17 cellular contexts compared by ENCODE assay signal in genomic region chr3:72485649-72486048, GRCh38. TPM values are rescaled to one million over a fixed set of nuclear protein-coding genes. Genes with fewer than 3 reads are reported as not detected.
DNase-seq lines count a peak whose midpoint lies in the region; ATAC-seq, FAIRE-seq and TF ChIP-seq lines count a peak whose summit lies in the region.
"Had no signal": no experiment of that assay in that cellular context is flagged by ENCODE, and none has a peak within 500 bp of the region (broad histone marks: within the 10 kb centered on the region; RNA-seq: fewer than 3 reads in every experiment).

No MANE protein-coding gene starts in this region.

- H3K9me3 ChIP-seq in keratinocyte (ENCODE audit: control insufficient read depth, low read depth, low read length): no peaks in the 10 kb centered on the region
- H3K9me3 ChIP-seq: pancreas had no signal

- no peak for TF ChIP-seq CTCF in keratinocyte (optimal IDR thresholded peaks at IDR 0.05 in 1 of 3, IDR thresholded peaks at IDR 0.05 in 1 of 3, conservative IDR thresholded peaks at IDR 0.05 in 1 of 3; ENCODE audit: extremely low read depth in 1 of 3, insufficient read depth in 2 of 3, low read length in 3 of 3)

- H2AFZ ChIP-seq in keratinocyte (ENCODE audit: control insufficient read depth, low read length): no peak overlapping the region

- peaks cover 17% of the 10 kb centered on the region for H3K4me1 ChIP-seq in keratinocyte (ENCODE audit: control insufficient read depth, extremely low read depth, insufficient read depth, low read length)

- H4K20me1 ChIP-seq in keratinocyte (ENCODE audit: control insufficient read depth, extremely low read depth, insufficient read depth, low read length): no peaks in the 10 kb centered on the region

- H3K27ac Mint-ChIP-seq in activated T-cell treated with anti-CD3 and anti-CD28 coated beads, Interleukin-2, amount 50 U/mL, for 72 hours: peak overlapping the region; percentile 72
- peak overlapping the region; percentile 50 for H3K27ac Mint-ChIP-seq in stimulated activated memory B cell treated with anti-CD40 and anti-IgM and Interleukin-4, amounts not matched to agents 10 μg/mL and 1 μg/mL and 100 μg/mL, for 72 hours
- H3K27ac Mint-ChIP-seq: brain; CD8-positive, alpha-beta memory T cell; T-helper 17 cell had no signal

- no peaks in the 10 kb centered on the region for H3K9me1 ChIP-seq in keratinocyte (ENCODE audit: control insufficient read depth, extremely low read depth, insufficient read depth, low read length)

- no peak overlapping the region for H3K4me3 ChIP-seq in keratinocyte (ENCODE audit: control insufficient read depth in 2 of 3, extremely low read depth in 1 of 3, insufficient read depth in 2 of 3, low read depth in 1 of 3, low read length in 3 of 3)
- H3K4me3 ChIP-seq: pancreas had no signal

- H3K79me2 ChIP-seq in keratinocyte (ENCODE audit: control insufficient read depth, insufficient read depth, low read length): no peaks in the 10 kb centered on the region

- H3K36me3 Mint-ChIP-seq in activated T-cell treated with anti-CD3 and anti-CD28 coated beads, Interleukin-2, amount 50 U/mL, for 72 hours (ENCODE audit: insufficient read depth in 2 of 2): peaks cover 12 to 21% of the 10 kb centered on the region in 2 donors
- no peaks in the 10 kb centered on the region for H3K36me3 Mint-ChIP-seq in stimulated activated memory B cell treated with anti-CD40 and anti-IgM and Interleukin-4, amounts not matched to agents 10 μg/mL and 1 μg/mL and 100 μg/mL, for 72 hours
- H3K36me3 Mint-ChIP-seq: brain had no signal

- H3K4me3 Mint-ChIP-seq in activated T-cell treated with anti-CD3 and anti-CD28 coated beads, Interleukin-2, amount 50 U/mL, for 72 hours: peak overlapping the region; percentile 24 to 59
- no peak overlapping the region for H3K4me3 Mint-ChIP-seq in stimulated activated memory B cell treated with anti-CD40 and anti-IgM and Interleukin-4, amounts not matched to agents 10 μg/mL and 1 μg/mL and 100 μg/mL, for 72 hours
- H3K4me3 Mint-ChIP-seq: brain, T-helper 17 cell had no signal

- no peaks in the 10 kb centered on the region for H3K27me3 Mint-ChIP-seq in activated T-cell treated with anti-CD3 and anti-CD28 coated beads, Interleukin-2, amount 50 U/mL, for 72 hours (ENCODE audit: low read depth)
- H3K27me3 Mint-ChIP-seq in stimulated activated memory B cell treated with anti-CD40 and anti-IgM and Interleukin-4, amounts not matched to agents 10 μg/mL and 1 μg/mL and 100 μg/mL, for 72 hours: no peaks in the 10 kb centered on the region

- peaks cover 83% of the 10 kb centered on the region for H3K4me1 Mint-ChIP-seq in activated T-cell treated with anti-CD3 and anti-CD28 coated beads, Interleukin-2, amount 50 U/mL, for 72 hours (ENCODE audit: low read depth)
- H3K4me1 Mint-ChIP-seq in stimulated activated memory B cell treated with anti-CD40 and anti-IgM and Interleukin-4, amounts not matched to agents 10 μg/mL and 1 μg/mL and 100 μg/mL, for 72 hours: peaks cover 61% of the 10 kb centered on the region

- no peak overlapping the region for H3K9ac ChIP-seq in keratinocyte (ENCODE audit: control insufficient read depth, extremely low read depth, insufficient read depth, low read length)

- no peak overlapping the region for H3K4me2 ChIP-seq in keratinocyte (ENCODE audit: control insufficient read depth, extremely low read depth, insufficient read depth, low read depth, low read length)

- DNase-seq in activated T-cell treated with anti-CD3 and anti-CD28 coated beads, Interleukin-2, amount 50 U/mL, for 72 hours: no peak
- DNase-seq in activated T-cell treated with anti-CD3 and anti-CD28 coated beads, Interleukin-2, amount 50 U/mL, for 1 hour: no peak
- DNase-seq in astrocyte of the hippocampus (ENCODE audit: low read depth, low spot score) (peak; percentile 78), keratinocyte (ENCODE audit: low read depth, low spot score) (no peak), posterior vena cava (ENCODE audit: low spot score) (no peak), SHP77 treated with DMSO at 0.1 percent for 48 hours (lab: John Stamatoyannopoulos, UW) (no peak)
- DNase-seq: activated CD4-positive, CD25-positive, alpha-beta regulatory T cell treated with anti-CD3 and anti-CD28 coated beads, Interleukin-2, amount 50 U/mL, for 72 hours; CD8-positive, alpha-beta memory T cell; EL; NCI-H1048; NCI-H2171; pancreas; T-helper 17 cell had no signal

- peaks cover 5% of the 10 kb centered on the region in 2 donors for H3K9me3 Mint-ChIP-seq in activated T-cell treated with anti-CD3 and anti-CD28 coated beads, Interleukin-2, amount 50 U/mL, for 72 hours
- H3K9me3 Mint-ChIP-seq in stimulated activated memory B cell treated with anti-CD40 and anti-IgM and Interleukin-4, amounts not matched to agents 10 μg/mL and 1 μg/mL and 100 μg/mL, for 72 hours: peaks cover 2% of the 10 kb centered on the region
- H3K9me3 Mint-ChIP-seq: CD8-positive, alpha-beta memory T cell had no signal

- no peak for ATAC-seq in activated T-cell treated with anti-CD3 and anti-CD28 coated beads, Interleukin-2, amount 50 U/mL, for 72 hours (replicated peaks in 1 of 2)
- no peak for ATAC-seq in stimulated activated memory B cell treated with anti-CD40 and anti-IgM and Interleukin-4, amounts not matched to agents 10 μg/mL and 1 μg/mL and 100 μg/mL, for 72 hours
- no peak for ATAC-seq in GM21447 (IDR thresholded peaks at IDR 0.05; ENCODE audit: unreplicated experiment)
- ATAC-seq: pancreas, T-helper 17 cell had no signal

- intact Hi-C loops in posterior vena cava (cut with DNase I): no loop called here

- H3K36me3 ChIP-seq in keratinocyte (ENCODE audit: control insufficient read depth in 2 of 2, extremely low read depth in 1 of 2, insufficient read depth in 2 of 2, low read length in 2 of 2): no peaks in the 10 kb centered on the region
- H3K36me3 ChIP-seq: pancreas had no signal

- dilution Hi-C loops in keratinocyte (cut with MboI; ENCODE audit: extremely low pct_ligation_motif_present, low sequenced_read_pairs): no loop called here

- no peaks in the 10 kb centered on the region for H3K27me3 ChIP-seq in keratinocyte (ENCODE audit: control insufficient read depth, extremely low read depth, insufficient read depth, low read length)
- H3K27me3 ChIP-seq: pancreas had no signal

- peak; percentile 26 for FAIRE-seq in keratinocyte (lab: Jason Lieb, UNC)
- FAIRE-seq: GM12891, pancreas had no signal

- H3K27ac ChIP-seq in keratinocyte (ENCODE audit: control insufficient read depth, insufficient read depth, low read length): no peak overlapping the region
- H3K27ac ChIP-seq: pancreas had no signal

RNA-seq across cellular contexts. Expression of gene RYBP, which starts 39.2 kb away (rescaled TPM):
- 10 to 100 TPM; 59.2 to 66.6 TPM for total RNA-seq in activated T-cell treated with anti-CD3 and anti-CD28 coated beads, Interleukin-2, amount 50 U/mL, for 72 hours
- 5.3 to 8.8 TPM (median 5.7 TPM) in 3 replicates for polyA plus RNA-seq in keratinocyte
- polyA plus RNA-seq in keratinocyte (2011; ENCODE audit: low read depth): 5.0 TPM
- polyA plus RNA-seq in keratinocyte (2011; cell fraction: cytosol; rRNA removed): 5.3 and 9.5 TPM in 2 replicates
- polyA plus RNA-seq in keratinocyte (2011; cell fraction: nucleus; rRNA removed): 6.6 and 8.5 TPM in 2 replicates
- polyA plus RNA-seq in keratinocyte (2012; ENCODE audit: low replicate concordance): 6.1 and 9.1 TPM in 2 replicates
- 1.1 to 6.6 TPM (median 4.3 TPM) in 3 replicates for polyA minus RNA-seq in keratinocyte
- 5.9 TPM for polyA minus RNA-seq in keratinocyte (2011; cell fraction: cytosol; rRNA and poly(A)+ RNA removed)
- polyA minus RNA-seq in keratinocyte (2011; cell fraction: nucleus; rRNA and poly(A)+ RNA removed): 3.8 and 7.0 TPM in 2 replicates
- total RNA-seq in posterior vena cava: 10 to 100 TPM; 14.0 to 15.0 TPM
